Comparison of ENCODE assay signal across 23 cellular contexts in genomic region chr3:18704326-18704725, GRCh38.
"Had no signal": no experiment of that assay in that cellular context is flagged by ENCODE, and none has a peak within 500 bp of the region (broad histone marks: within the 10 kb centered on the region; RNA-seq: fewer than 3 reads in every experiment).

No MANE protein-coding gene starts in this region.

- H3K4me1 Mint-ChIP-seq: mesothelial cell of epicardium, naive B cell, nephron, neural crest cell had no signal

- ATAC-seq: pancreas, right cardiac atrium, sciatic nerve, upper lobe of right lung had no signal

- H3K4me3 Mint-ChIP-seq: mesothelial cell of epicardium; naive B cell; nephron; neural crest cell; stimulated activated naive CD8-positive, alpha-beta T cell treated with anti-CD3 and anti-CD28 coated beads, Interleukin-15, Interleukin-2, amounts not matched to agents 100 ng/mL and 50 ng/mL, for 24 hours had no signal

- DNase-seq: hippocampal formation; left ventricle myocardium inferior; mesendoderm; naive B cell; nucleus accumbens; pancreas; posterior cingulate gyrus; retina; right cardiac atrium; stimulated activated CD4-positive, alpha-beta T cell treated with anti-CD3 and anti-CD28 coated beads, Interleukin-12 subunit alpha, Interleukin-12 subunit beta, amount 100 ng/mL, for 4 hours; stimulated activated CD4-positive, alpha-beta T cell treated with anti-CD3 and anti-CD28 coated beads, Interleukin-15, amount 100 ng/mL, for 24 hours; stimulated activated CD4-positive, alpha-beta T cell treated with anti-CD3 and anti-CD28 coated beads, Interleukin-2, amount 100 ng/mL, for 24 hours; stimulated activated CD4-positive, alpha-beta T cell treated with anti-CD3 and anti-CD28 coated beads, Interleukin-4, amount 100 ng/mL, for 1 hour; stimulated activated naive CD4-positive, alpha-beta T cell; tibial artery; trophoblast cell; upper lobe of right lung; uterus had no signal

- H3K27ac Mint-ChIP-seq: mesothelial cell of epicardium; nephron; stimulated activated naive CD8-positive, alpha-beta T cell treated with anti-CD3 and anti-CD28 coated beads, Interleukin-15, Interleukin-2, amounts not matched to agents 100 ng/mL and 50 ng/mL, for 24 hours had no signal

- H3K27me3 Mint-ChIP-seq: naive B cell; stimulated activated naive CD8-positive, alpha-beta T cell treated with anti-CD3 and anti-CD28 coated beads, Interleukin-15, Interleukin-2, amounts not matched to agents 100 ng/mL and 50 ng/mL, for 24 hours had no signal
